8 cellular contexts compared by ENCODE assay signal in genomic region chr3:196073188-196073838, GRCh38. TPM values are rescaled to one million over a fixed set of nuclear protein-coding genes. Genes with fewer than 3 reads are reported as not detected.
DNase-seq lines count a peak whose midpoint lies in the region; ATAC-seq and TF ChIP-seq lines count a peak whose summit lies in the region.

No MANE protein-coding gene starts in this region.

- no peak overlapping the region for H3K4me2 ChIP-seq in neuronal stem cell (ENCODE audit: insufficient read depth, low read length, poor library complexity, severe bottlenecking)

- no peak overlapping the region for H3K4ac ChIP-seq in neuronal stem cell (ENCODE audit: low read length)

- H2BK12ac ChIP-seq in neuronal stem cell (ENCODE audit: low read length): no peak overlapping the region

- peaks cover 53% of the 10 kb centered on the region for H3K36me3 Mint-ChIP-seq in activated T-helper 1 cell treated with anti-CD3 and anti-CD28 coated beads, Interleukin-12 subunit alpha, Interleukin-12 subunit beta, Interleukin-2, Interleukin-4 antibody, amounts not matched to agents 30 ng/mL and 10 ng/mL and 1 ng/mL, durations not matched to agents 14 hours and 24 hours and 36 hours (ENCODE audit: low read depth)

- no peak overlapping the region for H3K14ac ChIP-seq in neuronal stem cell (ENCODE audit: low read length)

- H3K23ac ChIP-seq in neuronal stem cell (ENCODE audit: low read depth, low read length, poor library complexity): no peak overlapping the region

- BruUV-seq in A673 (replicated peaks; lab: Mats Ljungman, UMichigan): no TSS peak
- no TSS peak for BruUV-seq in Panc1 (replicated peaks; lab: Mats Ljungman, UMichigan)

- peak; percentile 87 for TF ChIP-seq CTCF in A673 (conservative IDR thresholded peaks at IDR 0.05; ENCODE audit: low read depth, low read length)
- peak; percentile 90 for TF ChIP-seq CTCF in Panc1 (IDR thresholded peaks at IDR 0.05)
- peak; percentile 47 to 67 for TF ChIP-seq CTCF in tibial artery (IDR thresholded peaks at IDR 0.05)

- CTCF ChIA-PET in A673 (lab: Charles Lee) (interaction anchor here (0.6 to 1.3 kb wide), 9 partner anchors 25 to 1031 kb away, joined by 3 to 9 read pairs (median 4); no protein-coding TSS in a partner anchor), Panc1 (lab: Charles Lee) (interaction anchor here (0.5 to 2.2 kb wide), 16 partner anchors 9 to 446 kb away, joined by 3 to 20 read pairs (median 6); no protein-coding TSS in a partner anchor)

- H3K9ac ChIP-seq in neuronal stem cell (ENCODE audit: low read depth, low read length, poor library complexity): no peak overlapping the region

- no peak overlapping the region for H3K18ac ChIP-seq in neuronal stem cell (ENCODE audit: low read length)

- H3K4me3 ChIP-seq in A673 (ENCODE audit: low read depth, low read length, poor library complexity, severe bottlenecking) (no peak overlapping the region), Panc1 (ENCODE audit: low read depth in 2 of 2, low read length in 2 of 2) (no peak overlapping the region), neuronal stem cell (ENCODE audit: low read length in 2 of 2) (no peak overlapping the region), tibial artery (no peak overlapping the region)

- intact Hi-C loops in A673 (cut with micrococcal nuclease; ENCODE audit: unreplicated experiment) (loop anchor here (1.0 kb wide), 1 partner anchor 123 kb away; no protein-coding TSS in a partner anchor), Panc1 (cut with micrococcal nuclease; ENCODE audit: unreplicated experiment) (loop anchor here (1.0 kb wide), 1 partner anchor 123 kb away; no protein-coding TSS in a partner anchor), tibial artery (cut with DNase I; ENCODE audit: low total_unique reads) (no loop called here)
- intact Hi-C loops in activated T-helper 1 cell treated with anti-CD3 and anti-CD28 coated beads, Interleukin-12 subunit alpha, Interleukin-12 subunit beta, Interleukin-2, Interleukin-4 antibody, amounts not matched to agents 30 ng/mL and 10 ng/mL and 1 ng/mL, durations not matched to agents 14 hours and 24 hours and 36 hours (cut with micrococcal nuclease): loop anchor here (1.0 to 2.0 kb wide), 4 partner anchors 19 to 123 kb away; no protein-coding TSS in a partner anchor

- H3K79me1 ChIP-seq in neuronal stem cell (ENCODE audit: low read depth, low read length): no peaks in the 10 kb centered on the region

- H3K27me3 Mint-ChIP-seq in activated T-helper 1 cell treated with anti-CD3 and anti-CD28 coated beads, Interleukin-12 subunit alpha, Interleukin-12 subunit beta, Interleukin-2, Interleukin-4 antibody, amounts not matched to agents 30 ng/mL and 10 ng/mL and 1 ng/mL, durations not matched to agents 14 hours and 24 hours and 36 hours (ENCODE audit: insufficient read depth): no peaks in the 10 kb centered on the region

- no peak overlapping the region for H2BK15ac ChIP-seq in neuronal stem cell (ENCODE audit: low read length)

- H3K9me3 Mint-ChIP-seq in activated T-helper 1 cell treated with anti-CD3 and anti-CD28 coated beads, Interleukin-12 subunit alpha, Interleukin-12 subunit beta, Interleukin-2, Interleukin-4 antibody, amounts not matched to agents 30 ng/mL and 10 ng/mL and 1 ng/mL, durations not matched to agents 14 hours and 24 hours and 36 hours: no peaks in the 10 kb centered on the region

- DNase-seq in A673 (ENCODE audit: low spot score) (peak; percentile 75), KG1 (lab: John Stamatoyannopoulos, UW) (peak; percentile 4), Panc1 (ENCODE audit: low read depth, low spot score) (no peak), fibroblast of the conjunctiva (ENCODE audit: low read depth) (peak; percentile 38), neuronal stem cell (ENCODE audit: low spot score) (peak; percentile 64), tibial artery (peak in 1 of 2 donors; percentile 50)
- DNase-seq in activated T-helper 1 cell treated with anti-CD3 and anti-CD28 coated beads, Interleukin-12 subunit alpha, Interleukin-12 subunit beta, Interleukin-2, Interleukin-4 antibody, amounts not matched to agents 30 ng/mL and 10 ng/mL and 1 ng/mL, durations not matched to agents 14 hours and 24 hours and 36 hours (ENCODE audit: low spot score): peak; percentile 60

- WGBS in neuronal stem cell (ENCODE audit: extremely low coverage in 2 of 2, insufficient read length in 2 of 2, insufficient replicate concordance in 1 of 2), 2 donors: no CpG with 5 or more reads among the region's 7 CpGs

- H3K27ac Mint-ChIP-seq in activated T-helper 1 cell treated with anti-CD3 and anti-CD28 coated beads, Interleukin-12 subunit alpha, Interleukin-12 subunit beta, Interleukin-2, Interleukin-4 antibody, amounts not matched to agents 30 ng/mL and 10 ng/mL and 1 ng/mL, durations not matched to agents 14 hours and 24 hours and 36 hours: peak overlapping the region; percentile 79

- H2BK120ac ChIP-seq in neuronal stem cell (ENCODE audit: low read depth, low read length): no peak overlapping the region

- no peak overlapping the region for H2AFZ ChIP-seq in neuronal stem cell (ENCODE audit: low read length)

- H3K27ac ChIP-seq in A673 (ENCODE audit: low read depth, low read length, poor library complexity, severe bottlenecking) (no peak overlapping the region), Panc1 (ENCODE audit: low read length) (no peak overlapping the region), neuronal stem cell (replicated peaks; ENCODE audit: low read length) (no peak overlapping the region), tibial artery (no peak overlapping the region)

- peak overlapping the region; percentile 24 for H3K4me3 Mint-ChIP-seq in activated T-helper 1 cell treated with anti-CD3 and anti-CD28 coated beads, Interleukin-12 subunit alpha, Interleukin-12 subunit beta, Interleukin-2, Interleukin-4 antibody, amounts not matched to agents 30 ng/mL and 10 ng/mL and 1 ng/mL, durations not matched to agents 14 hours and 24 hours and 36 hours

- H3K36me3 ChIP-seq in A673 (ENCODE audit: insufficient read depth, low read length, poor library complexity, severe bottlenecking): peaks cover 77% of the 10 kb centered on the region
- H3K36me3 ChIP-seq in Panc1 (ENCODE audit: control insufficient read depth, insufficient read depth, low read length): peaks cover 45% of the 10 kb centered on the region
- peaks cover 12 to 80% of the 10 kb centered on the region in 2 donors for H3K36me3 ChIP-seq in neuronal stem cell (replicated peaks in 1 of 2; ENCODE audit: control insufficient read depth in 2 of 2, insufficient read depth in 2 of 2, low read length in 2 of 2)
- H3K36me3 ChIP-seq in tibial artery: peaks cover 33 to 77% (median 38%) of the 10 kb centered on the region in 3 donors

- H2BK5ac ChIP-seq in neuronal stem cell (ENCODE audit: low read length): no peak overlapping the region

- H2AK5ac ChIP-seq in neuronal stem cell (ENCODE audit: low read depth, low read length): no peak overlapping the region

- H3K27me3 ChIP-seq in A673 (replicated peaks; ENCODE audit: insufficient read depth, low read depth, low read length, poor library complexity) (no peaks in the 10 kb centered on the region), Panc1 (ENCODE audit: control insufficient read depth, insufficient read depth, low read length) (no peaks in the 10 kb centered on the region), neuronal stem cell (ENCODE audit: control insufficient read depth in 3 of 3, insufficient read depth in 3 of 3, low read depth in 1 of 3, low read length in 3 of 3) (no peaks in the 10 kb centered on the region), tibial artery (no peaks in the 10 kb centered on the region)

- in situ Hi-C loops in Panc1 (cut with HindIII; ENCODE audit: low pct_unique_long_range_greater_than_20kb, low sequenced_read_pairs): no loop called here

- no peaks in the 10 kb centered on the region for H3K4me1 ChIP-seq in A673 (ENCODE audit: insufficient read depth, low read length, poor library complexity, severe bottlenecking)
- no peaks in the 10 kb centered on the region for H3K4me1 ChIP-seq in Panc1 (ENCODE audit: control insufficient read depth, insufficient read depth, low read length)
- H3K4me1 ChIP-seq in neuronal stem cell (ENCODE audit: control insufficient read depth in 2 of 2, insufficient read depth in 1 of 2, low read depth in 1 of 2, low read length in 2 of 2): no peaks in the 10 kb centered on the region
- no peaks in the 10 kb centered on the region for H3K4me1 ChIP-seq in tibial artery

- POLR2A ChIA-PET in A673 (lab: Charles Lee; ENCODE audit: low non-redundant PET): interaction anchor here (0.6 kb wide), 1 partner anchor 565 kb away, joined by 22 read pairs; no protein-coding TSS in a partner anchor
- POLR2A ChIA-PET in Panc1 (lab: Charles Lee): interaction anchor here (0.8 kb wide), 1 partner anchor 108 kb away, joined by 6 read pairs; no protein-coding TSS in a partner anchor

- no peak overlapping the region for H4K8ac ChIP-seq in neuronal stem cell (ENCODE audit: low read depth, low read length)

- H4K91ac ChIP-seq in neuronal stem cell (ENCODE audit: low read depth, low read length, poor library complexity): no peak overlapping the region

- H3K9me3 ChIP-seq in A673 (ENCODE audit: low read depth, low read length, poor library complexity, severe bottlenecking) (no peaks in the 10 kb centered on the region), Panc1 (ENCODE audit: control insufficient read depth, insufficient read depth, low read depth, low read length) (no peaks in the 10 kb centered on the region), neuronal stem cell (replicated peaks in 1 of 2; ENCODE audit: control insufficient read depth in 2 of 2, insufficient read depth in 1 of 2, low read depth in 1 of 2, low read length in 2 of 2) (no peaks in the 10 kb centered on the region), tibial artery (no peaks in the 10 kb centered on the region)

- ATAC-seq in GM18861 (IDR thresholded peaks at IDR 0.05; ENCODE audit: unreplicated experiment): peak; percentile 50
- peak; percentile 99 for ATAC-seq in Panc1

- peaks cover 63% of the 10 kb centered on the region for H3K4me1 Mint-ChIP-seq in activated T-helper 1 cell treated with anti-CD3 and anti-CD28 coated beads, Interleukin-12 subunit alpha, Interleukin-12 subunit beta, Interleukin-2, Interleukin-4 antibody, amounts not matched to agents 30 ng/mL and 10 ng/mL and 1 ng/mL, durations not matched to agents 14 hours and 24 hours and 36 hours (ENCODE audit: low read depth)

RNA-seq across cellular contexts. Expression of gene TFRC, which starts 8.6 kb away (rescaled TPM):
- total RNA-seq in A673 (2021): 240 and 336 TPM in 2 replicates
- 604 TPM for total RNA-seq in Panc1 (2021; ENCODE audit: unreplicated experiment)
- polyA plus RNA-seq in Panc1 (2012; ENCODE audit: insufficient read length): 179 TPM
- total RNA-seq in activated T-helper 1 cell treated with anti-CD3 and anti-CD28 coated beads, Interleukin-12 subunit alpha, Interleukin-12 subunit beta, Interleukin-2, Interleukin-4 antibody, amounts not matched to agents 30 ng/mL and 10 ng/mL and 1 ng/mL, durations not matched to agents 14 hours and 24 hours and 36 hours: 791 TPM in 2 replicates
- polyA plus RNA-seq in neuronal stem cell (2013, experiment 1 of 2): 33.8 TPM
- polyA plus RNA-seq in neuronal stem cell (2013, experiment 2 of 2): 33.9 TPM
